In the genomic region with DNA sequence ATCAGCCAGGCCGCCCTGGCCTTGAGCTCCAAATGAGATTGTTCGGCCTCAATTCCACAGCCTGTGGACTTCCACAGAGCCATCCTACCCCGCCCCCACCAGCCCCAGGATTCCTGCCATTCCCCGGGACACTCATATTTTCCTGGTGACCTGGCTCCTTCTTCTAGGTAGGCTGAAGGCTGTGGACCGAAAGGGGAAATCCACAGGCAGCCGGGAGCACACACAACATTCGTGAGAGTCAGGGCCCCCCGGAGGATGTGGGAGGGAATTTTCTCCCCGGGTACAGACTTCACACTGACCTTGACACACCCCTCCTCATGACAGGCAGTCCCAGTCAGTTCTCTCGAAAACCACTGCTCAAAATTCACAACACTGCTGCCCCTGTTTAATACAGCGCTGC, we compare ENCODE assay signal across 16 cellular contexts. TPM values are rescaled to one million over a fixed set of nuclear protein-coding genes. Genes with fewer than 3 reads are reported as not detected.
DNase-seq lines count a peak whose midpoint lies in the region; ATAC-seq and TF ChIP-seq lines count a peak whose summit lies in the region.
"Had no signal": no experiment of that assay in that cellular context is flagged by ENCODE, and none has a peak within 500 bp of the region (broad histone marks: within the 10 kb centered on the region; RNA-seq: fewer than 3 reads in every experiment).

No MANE protein-coding gene starts in this region.

- peak; percentile 32 for TF ChIP-seq CTCF in BJ (IDR thresholded peaks at IDR 0.05; ENCODE audit: insufficient read depth, low read depth, low read length)
- TF ChIP-seq CTCF in choroid plexus epithelial cell (conservative IDR thresholded peaks at IDR 0.05; ENCODE audit: low read depth, low read length), result peak; percentile 43

- ATAC-seq in natural killer cell treated with Interleukin-12 subunit alpha and Interleukin-12 subunit beta and Interleukin-15 and Interleukin-18, amount 100 ng/mL, for 72 hours, result peak; percentile 45 to 74
- ATAC-seq in GM19328 (IDR thresholded peaks at IDR 0.05; ENCODE audit: unreplicated experiment), result no peak
- no peak for ATAC-seq in naive thymus-derived CD8-positive, alpha-beta T cell
- ATAC-seq: esophagus mucosa, sciatic nerve had no signal

- H3K4me3 Mint-ChIP-seq in natural killer cell treated with Interleukin-12 subunit alpha and Interleukin-12 subunit beta and Interleukin-15 and Interleukin-18, amount 100 ng/mL, for 72 hours, result peak overlapping the region; percentile 77
- H3K4me3 Mint-ChIP-seq in naive thymus-derived CD8-positive, alpha-beta T cell, result peak overlapping the region in 2 of 10 donors; percentile 18 to 41
- H3K4me3 Mint-ChIP-seq: activated naive CD4-positive, alpha-beta T cell treated with anti-CD3 and anti-CD28 coated beads, Interleukin-2, amount 50 U/mL, for 24 hours had no signal

- DNase-seq in BJ (ENCODE audit: low read depth) (no peak), choroid plexus epithelial cell (ENCODE audit: low read depth) (peak; percentile 71), LoVo (ENCODE audit: low spot score) (no peak), epidermal melanocyte (ENCODE audit: insufficient read length, low spot score) (no peak)
- DNase-seq in natural killer cell treated with Interleukin-12 subunit alpha and Interleukin-12 subunit beta and Interleukin-15 and Interleukin-18, amount 100 ng/mL, for 72 hours (ENCODE audit: low spot score), result peak; percentile 86
- no peak for DNase-seq in naive thymus-derived CD8-positive, alpha-beta T cell
- DNase-seq: activated CD4-positive, alpha-beta T cell treated with anti-CD3 and anti-CD28 coated beads, Interleukin-2, amount 50 U/mL, for 4 hours; DMS53; NCI-H2081 had no signal

- no peaks in the 10 kb centered on the region for H3K9me3 Mint-ChIP-seq in natural killer cell treated with Interleukin-12 subunit alpha and Interleukin-12 subunit beta and Interleukin-15 and Interleukin-18, amount 100 ng/mL, for 72 hours
- no peaks in the 10 kb centered on the region for H3K9me3 Mint-ChIP-seq in naive thymus-derived CD8-positive, alpha-beta T cell
- H3K9me3 Mint-ChIP-seq: activated naive CD4-positive, alpha-beta T cell treated with anti-CD3 and anti-CD28 coated beads, Interleukin-2, amount 50 U/mL, for 24 hours had no signal

- no peak for TF ChIP-seq EP300 in Ishikawa (IDR thresholded peaks at IDR 0.05; ENCODE audit: borderline replicate concordance)

- peaks cover 13% of the 10 kb centered on the region for H3K36me3 ChIP-seq in BJ (ENCODE audit: control insufficient read depth, insufficient read depth, low read length)

- H3K36me3 Mint-ChIP-seq in natural killer cell treated with Interleukin-12 subunit alpha and Interleukin-12 subunit beta and Interleukin-15 and Interleukin-18, amount 100 ng/mL, for 72 hours, result peaks cover 20% of the 10 kb centered on the region
- H3K36me3 Mint-ChIP-seq in naive thymus-derived CD8-positive, alpha-beta T cell, result peaks cover 0 to 7% (median 0%) of the 10 kb centered on the region in 3 donors
- H3K36me3 Mint-ChIP-seq: activated naive CD4-positive, alpha-beta T cell treated with anti-CD3 and anti-CD28 coated beads, Interleukin-2, amount 50 U/mL, for 24 hours had no signal

- H3K27ac Mint-ChIP-seq in natural killer cell treated with Interleukin-12 subunit alpha and Interleukin-12 subunit beta and Interleukin-15 and Interleukin-18, amount 100 ng/mL, for 72 hours, result peak overlapping the region; percentile 83 to 91
- peak overlapping the region in 5 of 10 donors; percentile 21 to 65 (median 41) for H3K27ac Mint-ChIP-seq in naive thymus-derived CD8-positive, alpha-beta T cell

- POLR2A ChIA-PET in BJ (lab: Charles Lee), result no interaction called here
- POLR2A ChIA-PET in naive thymus-derived CD8-positive, alpha-beta T cell (lab: Charles Lee), result interaction anchor here (1.1 to 1.3 kb wide), 3 partner anchors 15 to 98 kb away, joined by 3 to 6 read pairs (median 5); no protein-coding TSS in a partner anchor

- H3K4me1 Mint-ChIP-seq in natural killer cell treated with Interleukin-12 subunit alpha and Interleukin-12 subunit beta and Interleukin-15 and Interleukin-18, amount 100 ng/mL, for 72 hours (ENCODE audit: low read depth in 2 of 2), result peaks cover 86 to 89% of the 10 kb centered on the region in 2 donors
- H3K4me1 Mint-ChIP-seq in naive thymus-derived CD8-positive, alpha-beta T cell, result peaks cover 37 to 86% (median 82%) of the 10 kb centered on the region in 4 donors

- H3K27me3 Mint-ChIP-seq in natural killer cell treated with Interleukin-12 subunit alpha and Interleukin-12 subunit beta and Interleukin-15 and Interleukin-18, amount 100 ng/mL, for 72 hours, result no peaks in the 10 kb centered on the region
- no peaks in the 10 kb centered on the region for H3K27me3 Mint-ChIP-seq in naive thymus-derived CD8-positive, alpha-beta T cell
- H3K27me3 Mint-ChIP-seq: activated naive CD4-positive, alpha-beta T cell treated with anti-CD3 and anti-CD28 coated beads, Interleukin-2, amount 50 U/mL, for 24 hours had no signal

- no peak overlapping the region for H3K4me3 ChIP-seq in BJ (ENCODE audit: low read depth, low read length)
- no peak overlapping the region for H3K4me3 ChIP-seq in choroid plexus epithelial cell (ENCODE audit: low read depth, low read length)
- H3K4me3 ChIP-seq: lung had no signal

- no peaks in the 10 kb centered on the region for H3K27me3 ChIP-seq in BJ (ENCODE audit: control insufficient read depth, insufficient read depth, low read length)

- TF ChIP-seq RAD21 in Ishikawa (IDR thresholded peaks at IDR 0.05; ENCODE audit: low read depth), result peak; percentile 10; the same call in 1 of the 2 replicates

- CTCF ChIA-PET in BJ (lab: Yijun Ruan, JAX), result no interaction called here

TF ChIP-seq in Ishikawa, 13 proteins besides CTCF, POLR2A, EP300 and RAD21:
- TF ChIP-seq TCF12 (IDR thresholded peaks at IDR 0.05; ENCODE audit: low read depth) (no peak), CEBPB (IDR thresholded peaks at IDR 0.05) (no peak), NFIC (IDR thresholded peaks at IDR 0.05) (no peak), TAF1 (IDR thresholded peaks at IDR 0.05; ENCODE audit: low read depth) (no peak), EGR1 (IDR thresholded peaks at IDR 0.05) (no peak)
- TF ChIP-seq, protein P1, sequence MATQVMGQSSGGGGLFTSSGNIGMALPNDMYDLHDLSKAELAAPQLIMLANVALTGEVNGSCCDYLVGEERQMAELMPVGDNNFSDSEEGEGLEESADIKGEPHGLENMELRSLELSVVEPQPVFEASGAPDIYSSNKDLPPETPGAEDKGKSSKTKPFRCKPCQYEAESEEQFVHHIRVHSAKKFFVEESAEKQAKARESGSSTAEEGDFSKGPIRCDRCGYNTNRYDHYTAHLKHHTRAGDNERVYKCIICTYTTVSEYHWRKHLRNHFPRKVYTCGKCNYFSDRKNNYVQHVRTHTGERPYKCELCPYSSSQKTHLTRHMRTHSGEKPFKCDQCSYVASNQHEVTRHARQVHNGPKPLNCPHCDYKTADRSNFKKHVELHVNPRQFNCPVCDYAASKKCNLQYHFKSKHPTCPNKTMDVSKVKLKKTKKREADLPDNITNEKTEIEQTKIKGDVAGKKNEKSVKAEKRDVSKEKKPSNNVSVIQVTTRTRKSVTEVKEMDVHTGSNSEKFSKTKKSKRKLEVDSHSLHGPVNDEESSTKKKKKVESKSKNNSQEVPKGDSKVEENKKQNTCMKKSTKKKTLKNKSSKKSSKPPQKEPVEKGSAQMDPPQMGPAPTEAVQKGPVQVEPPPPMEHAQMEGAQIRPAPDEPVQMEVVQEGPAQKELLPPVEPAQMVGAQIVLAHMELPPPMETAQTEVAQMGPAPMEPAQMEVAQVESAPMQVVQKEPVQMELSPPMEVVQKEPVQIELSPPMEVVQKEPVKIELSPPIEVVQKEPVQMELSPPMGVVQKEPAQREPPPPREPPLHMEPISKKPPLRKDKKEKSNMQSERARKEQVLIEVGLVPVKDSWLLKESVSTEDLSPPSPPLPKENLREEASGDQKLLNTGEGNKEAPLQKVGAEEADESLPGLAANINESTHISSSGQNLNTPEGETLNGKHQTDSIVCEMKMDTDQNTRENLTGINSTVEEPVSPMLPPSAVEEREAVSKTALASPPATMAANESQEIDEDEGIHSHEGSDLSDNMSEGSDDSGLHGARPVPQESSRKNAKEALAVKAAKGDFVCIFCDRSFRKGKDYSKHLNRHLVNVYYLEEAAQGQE (IDR thresholded peaks at IDR 0.05; ENCODE audit: low read depth), result no peak
- TF ChIP-seq, protein P2, sequence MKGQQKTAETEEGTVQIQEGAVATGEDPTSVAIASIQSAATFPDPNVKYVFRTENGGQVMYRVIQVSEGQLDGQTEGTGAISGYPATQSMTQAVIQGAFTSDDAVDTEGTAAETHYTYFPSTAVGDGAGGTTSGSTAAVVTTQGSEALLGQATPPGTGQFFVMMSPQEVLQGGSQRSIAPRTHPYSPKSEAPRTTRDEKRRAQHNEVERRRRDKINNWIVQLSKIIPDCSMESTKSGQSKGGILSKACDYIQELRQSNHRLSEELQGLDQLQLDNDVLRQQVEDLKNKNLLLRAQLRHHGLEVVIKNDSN (IDR thresholded peaks at IDR 0.05), result no peak

RNA-seq across cellular contexts. Expression of a gene that starts 39.9 kb away (rescaled TPM):
- 4.3 and 8.2 TPM in 2 replicates for polyA plus RNA-seq in BJ (2011; rRNA removed)
- polyA minus RNA-seq in BJ (2011; rRNA and poly(A)+ RNA removed), result 7.9 and 14.6 TPM in 2 replicates
- 100 to 1,000 TPM; 151 to 202 TPM for total RNA-seq in natural killer cell treated with Interleukin-12 subunit alpha and Interleukin-12 subunit beta and Interleukin-15 and Interleukin-18, amount 100 ng/mL, for 72 hours
- total RNA-seq in naive thymus-derived CD8-positive, alpha-beta T cell, result 100 to 1,000 TPM; 137 to 146 TPM
- 10 to 100 TPM; 16.8 to 45.8 (median 30.0) TPM for polyA plus RNA-seq in naive thymus-derived CD8-positive, alpha-beta T cell
- total RNA-seq: HT-29 had no signal

Comparison
In these comparisons a context has a peak if more than half of its experiments do, and no peak if none do; other contexts are left out.
1. DNase-seq: peak in choroid plexus epithelial cell (single experiment) and natural killer cell treated with Interleukin-12 subunit alpha and Interleukin-12 subunit beta and Interleukin-15 and Interleukin-18, amount 100 ng/mL, for 72 hours (single experiment); none in BJ (single experiment), LoVo (single experiment), epidermal melanocyte (single experiment) and naive thymus-derived CD8-positive, alpha-beta T cell (0 of 10).
2. ATAC-seq: peak in natural killer cell treated with Interleukin-12 subunit alpha and Interleukin-12 subunit beta and Interleukin-15 and Interleukin-18, amount 100 ng/mL, for 72 hours (2 of 2); none in GM19328 (single experiment) and naive thymus-derived CD8-positive, alpha-beta T cell (0 of 2).